ENCODE assay signal across 1 cellular context in genomic region chr6:43657221-43657802, GRCh38.
TF ChIP-seq lines count a peak whose summit lies in the region.

No MANE protein-coding gene starts in this region.

TF ChIP-seq in K562, 482 proteins besides CTCF, POLR2A, EP300 and RAD21 (continues in another document):
- TF ChIP-seq HMGN3 (IDR thresholded peaks at IDR 0.05; ENCODE audit: borderline replicate concordance, extremely low read depth, insufficient read length, low read depth, low read length) (no peak), ETV5 (CRISPR knock-in tag; IDR thresholded peaks at IDR 0.05; ENCODE audit: low read depth) (no peak), MAX (CRISPR knock-in tag; IDR thresholded peaks at IDR 0.05) (no peak), NRF1 (conservative IDR thresholded peaks at IDR 0.05 in 1 of 2, IDR thresholded peaks at IDR 0.05 in 1 of 2) (no peak), ZNF3 (CRISPR knock-in tag; IDR thresholded peaks at IDR 0.05) (no peak), HES1 (IDR thresholded peaks at IDR 0.05; ENCODE audit: low read depth) (no peak), POLR3G (IDR thresholded peaks at IDR 0.05; ENCODE audit: extremely low read depth, insufficient read length, insufficient replicate concordance) (no peak), HEY1 (CRISPR knock-in tag; IDR thresholded peaks at IDR 0.05; ENCODE audit: borderline replicate concordance) (no peak), SMAD4 (CRISPR knock-in tag; conservative IDR thresholded peaks at IDR 0.05) (no peak), CHAMP1 (IDR thresholded peaks at IDR 0.05) (no peak), ZNF253 (CRISPR knock-in tag; conservative IDR thresholded peaks at IDR 0.05) (no peak), CHD4 (IDR thresholded peaks at IDR 0.05; ENCODE audit: insufficient read depth, insufficient replicate concordance, low read depth, low read length, poor library complexity, severe bottlenecking) (peak; percentile 55), ZNF384 (IDR thresholded peaks at IDR 0.05; ENCODE audit: low read depth, low read length) (no peak), FOXM1 (IDR thresholded peaks at IDR 0.05; ENCODE audit: low read depth) (no peak), FOXM1 (CRISPR knock-in tag; IDR thresholded peaks at IDR 0.05; ENCODE audit: low read depth) (no peak), STAT5B (CRISPR knock-in tag; IDR thresholded peaks at IDR 0.05) (no peak), NR4A1 (CRISPR knock-in tag; IDR thresholded peaks at IDR 0.05) (no peak), NR4A1 (tag; IDR thresholded peaks at IDR 0.05) (no peak), E4F1 (CRISPR knock-in tag; IDR thresholded peaks at IDR 0.05; ENCODE audit: borderline replicate concordance) (no peak), CBX2 (IDR thresholded peaks at IDR 0.05; ENCODE audit: insufficient read depth, low read length, poor library complexity, severe bottlenecking) (no peak), GATAD2B (IDR thresholded peaks at IDR 0.05; ENCODE audit: borderline replicate concordance) (no peak), NFYB (IDR thresholded peaks at IDR 0.05; ENCODE audit: extremely low read depth, insufficient read length) (no peak), RCOR1 (IDR thresholded peaks at IDR 0.05; ENCODE audit: borderline replicate concordance in 1 of 2, low read depth in 2 of 2, low read length in 2 of 2) (peak in 1 of 2 experiments; percentile 32; a peak in 1 of 4 replicates), FOXA3 (CRISPR knock-in tag; conservative IDR thresholded peaks at IDR 0.05 in 1 of 2, IDR thresholded peaks at IDR 0.05 in 1 of 2) (0 out of 4 replicates have a peak, but pooled peaks of 1 of the 2 experiments have one; percentile 17), HDGF (IDR thresholded peaks at IDR 0.05) (no peak), TEAD1 (CRISPR knock-in tag; IDR thresholded peaks at IDR 0.05) (no peak), TFAM (CRISPR knock-in tag; conservative IDR thresholded peaks at IDR 0.05) (no peak), PHF21A (IDR thresholded peaks at IDR 0.05; ENCODE audit: borderline replicate concordance, low read depth) (no peak), TAF7 (tag; IDR thresholded peaks at IDR 0.05) (no peak), ZNF263 (CRISPR knock-in tag; IDR thresholded peaks at IDR 0.05; ENCODE audit: borderline replicate concordance) (no peak), PCBP2 (IDR thresholded peaks at IDR 0.05; ENCODE audit: low read depth, low read length, poor library complexity, severe bottlenecking) (no peak), NFATC3 (IDR thresholded peaks at IDR 0.05) (no peak), RBM25 (IDR thresholded peaks at IDR 0.05; ENCODE audit: low read depth, low read length, severe bottlenecking) (peak; percentile 86), SOX6 (IDR thresholded peaks at IDR 0.05) (0 out of 2 replicates have a peak, but pooled peaks have one; percentile 37), ZNF274 (IDR thresholded peaks at IDR 0.05; ENCODE audit: borderline replicate concordance, low read depth, low read length) (no peak), DNMT1 (IDR thresholded peaks at IDR 0.05) (no peak), ERF (CRISPR knock-in tag; IDR thresholded peaks at IDR 0.05) (no peak)
- TF ChIP-seq, protein P1, sequence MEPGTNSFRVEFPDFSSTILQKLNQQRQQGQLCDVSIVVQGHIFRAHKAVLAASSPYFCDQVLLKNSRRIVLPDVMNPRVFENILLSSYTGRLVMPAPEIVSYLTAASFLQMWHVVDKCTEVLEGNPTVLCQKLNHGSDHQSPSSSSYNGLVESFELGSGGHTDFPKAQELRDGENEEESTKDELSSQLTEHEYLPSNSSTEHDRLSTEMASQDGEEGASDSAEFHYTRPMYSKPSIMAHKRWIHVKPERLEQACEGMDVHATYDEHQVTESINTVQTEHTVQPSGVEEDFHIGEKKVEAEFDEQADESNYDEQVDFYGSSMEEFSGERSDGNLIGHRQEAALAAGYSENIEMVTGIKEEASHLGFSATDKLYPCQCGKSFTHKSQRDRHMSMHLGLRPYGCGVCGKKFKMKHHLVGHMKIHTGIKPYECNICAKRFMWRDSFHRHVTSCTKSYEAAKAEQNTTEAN (CRISPR knock-in tag; IDR thresholded peaks at IDR 0.05) = no peak
- TF ChIP-seq, protein P2, sequence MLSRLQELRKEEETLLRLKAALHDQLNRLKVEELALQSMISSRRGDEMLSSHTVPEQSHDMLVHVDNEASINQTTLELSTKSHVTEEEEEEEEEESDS (CRISPR knock-in tag; IDR thresholded peaks at IDR 0.05) = no peak
- TF ChIP-seq, protein P3, sequence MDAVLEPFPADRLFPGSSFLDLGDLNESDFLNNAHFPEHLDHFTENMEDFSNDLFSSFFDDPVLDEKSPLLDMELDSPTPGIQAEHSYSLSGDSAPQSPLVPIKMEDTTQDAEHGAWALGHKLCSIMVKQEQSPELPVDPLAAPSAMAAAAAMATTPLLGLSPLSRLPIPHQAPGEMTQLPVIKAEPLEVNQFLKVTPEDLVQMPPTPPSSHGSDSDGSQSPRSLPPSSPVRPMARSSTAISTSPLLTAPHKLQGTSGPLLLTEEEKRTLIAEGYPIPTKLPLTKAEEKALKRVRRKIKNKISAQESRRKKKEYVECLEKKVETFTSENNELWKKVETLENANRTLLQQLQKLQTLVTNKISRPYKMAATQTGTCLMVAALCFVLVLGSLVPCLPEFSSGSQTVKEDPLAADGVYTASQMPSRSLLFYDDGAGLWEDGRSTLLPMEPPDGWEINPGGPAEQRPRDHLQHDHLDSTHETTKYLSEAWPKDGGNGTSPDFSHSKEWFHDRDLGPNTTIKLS (IDR thresholded peaks at IDR 0.05; ENCODE audit: borderline replicate concordance, low read depth) = no peak
- TF ChIP-seq, protein P4, sequence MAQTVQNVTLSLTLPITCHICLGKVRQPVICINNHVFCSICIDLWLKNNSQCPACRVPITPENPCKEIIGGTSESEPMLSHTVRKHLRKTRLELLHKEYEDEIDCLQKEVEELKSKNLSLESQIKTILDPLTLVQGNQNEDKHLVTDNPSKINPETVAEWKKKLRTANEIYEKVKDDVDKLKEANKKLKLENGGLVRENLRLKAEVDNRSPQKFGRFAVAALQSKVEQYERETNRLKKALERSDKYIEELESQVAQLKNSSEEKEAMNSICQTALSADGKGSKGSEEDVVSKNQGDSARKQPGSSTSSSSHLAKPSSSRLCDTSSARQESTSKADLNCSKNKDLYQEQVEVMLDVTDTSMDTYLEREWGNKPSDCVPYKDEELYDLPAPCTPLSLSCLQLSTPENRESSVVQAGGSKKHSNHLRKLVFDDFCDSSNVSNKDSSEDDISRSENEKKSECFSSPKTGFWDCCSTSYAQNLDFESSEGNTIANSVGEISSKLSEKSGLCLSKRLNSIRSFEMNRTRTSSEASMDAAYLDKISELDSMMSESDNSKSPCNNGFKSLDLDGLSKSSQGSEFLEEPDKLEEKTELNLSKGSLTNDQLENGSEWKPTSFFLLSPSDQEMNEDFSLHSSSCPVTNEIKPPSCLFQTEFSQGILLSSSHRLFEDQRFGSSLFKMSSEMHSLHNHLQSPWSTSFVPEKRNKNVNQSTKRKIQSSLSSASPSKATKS (CRISPR knock-in tag; IDR thresholded peaks at IDR 0.05) = no peak
- TF ChIP-seq, protein P5, sequence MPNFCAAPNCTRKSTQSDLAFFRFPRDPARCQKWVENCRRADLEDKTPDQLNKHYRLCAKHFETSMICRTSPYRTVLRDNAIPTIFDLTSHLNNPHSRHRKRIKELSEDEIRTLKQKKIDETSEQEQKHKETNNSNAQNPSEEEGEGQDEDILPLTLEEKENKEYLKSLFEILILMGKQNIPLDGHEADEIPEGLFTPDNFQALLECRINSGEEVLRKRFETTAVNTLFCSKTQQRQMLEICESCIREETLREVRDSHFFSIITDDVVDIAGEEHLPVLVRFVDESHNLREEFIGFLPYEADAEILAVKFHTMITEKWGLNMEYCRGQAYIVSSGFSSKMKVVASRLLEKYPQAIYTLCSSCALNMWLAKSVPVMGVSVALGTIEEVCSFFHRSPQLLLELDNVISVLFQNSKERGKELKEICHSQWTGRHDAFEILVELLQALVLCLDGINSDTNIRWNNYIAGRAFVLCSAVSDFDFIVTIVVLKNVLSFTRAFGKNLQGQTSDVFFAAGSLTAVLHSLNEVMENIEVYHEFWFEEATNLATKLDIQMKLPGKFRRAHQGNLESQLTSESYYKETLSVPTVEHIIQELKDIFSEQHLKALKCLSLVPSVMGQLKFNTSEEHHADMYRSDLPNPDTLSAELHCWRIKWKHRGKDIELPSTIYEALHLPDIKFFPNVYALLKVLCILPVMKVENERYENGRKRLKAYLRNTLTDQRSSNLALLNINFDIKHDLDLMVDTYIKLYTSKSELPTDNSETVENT (CRISPR knock-in tag; IDR thresholded peaks at IDR 0.05) = no peak
- TF ChIP-seq, protein P6, sequence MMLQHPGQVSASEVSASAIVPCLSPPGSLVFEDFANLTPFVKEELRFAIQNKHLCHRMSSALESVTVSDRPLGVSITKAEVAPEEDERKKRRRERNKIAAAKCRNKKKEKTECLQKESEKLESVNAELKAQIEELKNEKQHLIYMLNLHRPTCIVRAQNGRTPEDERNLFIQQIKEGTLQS (IDR thresholded peaks at IDR 0.05) = no peak
- TF ChIP-seq, protein P6 (CRISPR knock-in tag; conservative IDR thresholded peaks at IDR 0.05) = no peak
- TF ChIP-seq, protein P7, sequence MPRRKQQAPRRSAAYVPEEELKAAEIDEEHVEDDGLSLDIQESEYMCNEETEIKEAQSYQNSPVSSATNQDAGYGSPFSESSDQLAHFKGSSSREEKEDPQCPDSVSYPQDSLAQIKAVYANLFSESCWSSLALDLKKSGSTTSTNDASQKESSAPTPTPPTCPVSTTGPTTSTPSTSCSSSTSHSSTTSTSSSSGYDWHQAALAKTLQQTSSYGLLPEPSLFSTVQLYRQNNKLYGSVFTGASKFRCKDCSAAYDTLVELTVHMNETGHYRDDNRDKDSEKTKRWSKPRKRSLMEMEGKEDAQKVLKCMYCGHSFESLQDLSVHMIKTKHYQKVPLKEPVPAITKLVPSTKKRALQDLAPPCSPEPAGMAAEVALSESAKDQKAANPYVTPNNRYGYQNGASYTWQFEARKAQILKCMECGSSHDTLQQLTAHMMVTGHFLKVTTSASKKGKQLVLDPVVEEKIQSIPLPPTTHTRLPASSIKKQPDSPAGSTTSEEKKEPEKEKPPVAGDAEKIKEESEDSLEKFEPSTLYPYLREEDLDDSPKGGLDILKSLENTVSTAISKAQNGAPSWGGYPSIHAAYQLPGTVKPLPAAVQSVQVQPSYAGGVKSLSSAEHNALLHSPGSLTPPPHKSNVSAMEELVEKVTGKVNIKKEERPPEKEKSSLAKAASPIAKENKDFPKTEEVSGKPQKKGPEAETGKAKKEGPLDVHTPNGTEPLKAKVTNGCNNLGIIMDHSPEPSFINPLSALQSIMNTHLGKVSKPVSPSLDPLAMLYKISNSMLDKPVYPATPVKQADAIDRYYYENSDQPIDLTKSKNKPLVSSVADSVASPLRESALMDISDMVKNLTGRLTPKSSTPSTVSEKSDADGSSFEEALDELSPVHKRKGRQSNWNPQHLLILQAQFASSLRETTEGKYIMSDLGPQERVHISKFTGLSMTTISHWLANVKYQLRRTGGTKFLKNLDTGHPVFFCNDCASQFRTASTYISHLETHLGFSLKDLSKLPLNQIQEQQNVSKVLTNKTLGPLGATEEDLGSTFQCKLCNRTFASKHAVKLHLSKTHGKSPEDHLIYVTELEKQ (CRISPR knock-in tag; IDR thresholded peaks at IDR 0.05) = no peak
